ENCODE assay signal across 9 cellular contexts in genomic region chr7:106895246-106895864, GRCh38. TPM values are rescaled to one million over a fixed set of nuclear protein-coding genes. Genes with fewer than 3 reads are reported as not detected.
DNase-seq lines count a peak whose midpoint lies in the region; ATAC-seq and TF ChIP-seq lines count a peak whose summit lies in the region.
"Had no signal": no experiment of that assay in that cellular context is flagged by ENCODE, and none has a peak within 500 bp of the region (broad histone marks: within the 10 kb centered on the region; RNA-seq: fewer than 3 reads in every experiment).

No MANE protein-coding gene starts in this region.

- intact Hi-C loops in activated CD8-positive, alpha-beta T cell treated with anti-CD3 and anti-CD28 coated beads for 36 hours (cut with micrococcal nuclease), result loop anchor here (10.0 kb wide), 1 partner anchor 59 kb away; no protein-coding TSS in a partner anchor
- intact Hi-C loops in psoas muscle (cut with DNase I), result no loop called here

- 79 to 83% (median 82%) methylated on average over 4 of the region's 4 CpGs for WGBS in psoas muscle, 3 donors

- H3K4me1 ChIP-seq in BLaER1 (peaks cover 30% of the 10 kb centered on the region), psoas muscle (no peaks in the 10 kb centered on the region)

- H3K4me3 Mint-ChIP-seq in activated CD8-positive, alpha-beta T cell treated with anti-CD3 and anti-CD28 coated beads for 36 hours, result no peak overlapping the region

- H3K27me3 ChIP-seq in BLaER1, result no peaks in the 10 kb centered on the region
- H3K27me3 ChIP-seq in psoas muscle (ENCODE audit: insufficient read depth in 3 of 3, low read length in 2 of 3), result no peaks in the 10 kb centered on the region

- H3K9me3 ChIP-seq in BLaER1 (peaks cover 31% of the 10 kb centered on the region), psoas muscle (peaks cover 6% of the 10 kb centered on the region)

- no peak overlapping the region for H3K9ac ChIP-seq in BLaER1

- H3K27me3 Mint-ChIP-seq in activated CD8-positive, alpha-beta T cell treated with anti-CD3 and anti-CD28 coated beads for 36 hours, result no peaks in the 10 kb centered on the region

- peak; percentile 89 for ATAC-seq in HG03103 (IDR thresholded peaks at IDR 0.05; ENCODE audit: low read depth, unreplicated experiment)
- ATAC-seq in activated CD8-positive, alpha-beta T cell treated with anti-CD3 and anti-CD28 coated beads for 36 hours, result peak; percentile 80
- ATAC-seq in SK-N-SH treated with all-trans-retinoic acid at 6 μM for 48 hours, result no peak
- ATAC-seq in psoas muscle, result no peak

- H3K36me3 ChIP-seq in BLaER1 (peaks cover 97% of the 10 kb centered on the region), psoas muscle (ENCODE audit: insufficient read depth in 1 of 2, low read depth in 1 of 2) (no peaks in the 10 kb centered on the region)

- peaks cover 94% of the 10 kb centered on the region for H4K20me1 ChIP-seq in BLaER1

- H3K4me3 ChIP-seq in BLaER1, result no peak overlapping the region
- H3K4me3 ChIP-seq in psoas muscle, result no peak overlapping the region

- POLR2A ChIA-PET in activated CD8-positive, alpha-beta T cell treated with anti-CD3 and anti-CD28 coated beads for 36 hours (lab: Charles Lee), result interaction anchor here (1.2 kb wide), 1 partner anchor 16 kb away, joined by 3 read pairs; no protein-coding TSS in a partner anchor

- H3K4me2 ChIP-seq in BLaER1, result peak overlapping the region; percentile 0; the same call in 1 of the 2 replicates

- peaks cover 66% of the 10 kb centered on the region for H3K36me3 Mint-ChIP-seq in activated CD8-positive, alpha-beta T cell treated with anti-CD3 and anti-CD28 coated beads for 36 hours (ENCODE audit: low read depth)

- no peak for TF ChIP-seq CTCF in activated CD8-positive, alpha-beta T cell treated with anti-CD3 and anti-CD28 coated beads for 36 hours (IDR thresholded peaks at IDR 0.05)
- TF ChIP-seq CTCF in psoas muscle (IDR thresholded peaks at IDR 0.05), result no peak

- peak overlapping the region; percentile 40 for H3K27ac Mint-ChIP-seq in activated CD8-positive, alpha-beta T cell treated with anti-CD3 and anti-CD28 coated beads for 36 hours

- DNase-seq in GM19238 (ENCODE audit: insufficient read length, low spot score) (peak; percentile 16), AG08396 (ENCODE audit: low spot score) (no peak), LoVo (ENCODE audit: low spot score) (no peak), psoas muscle (no peak)
- peak; percentile 41 for DNase-seq in activated CD8-positive, alpha-beta T cell treated with anti-CD3 and anti-CD28 coated beads for 36 hours

- peaks cover 47% of the 10 kb centered on the region for H3K4me1 Mint-ChIP-seq in activated CD8-positive, alpha-beta T cell treated with anti-CD3 and anti-CD28 coated beads for 36 hours (ENCODE audit: low read depth)

- H3K9me3 Mint-ChIP-seq in activated CD8-positive, alpha-beta T cell treated with anti-CD3 and anti-CD28 coated beads for 36 hours, result peaks cover 14% of the 10 kb centered on the region

- CTCF ChIA-PET in activated CD8-positive, alpha-beta T cell treated with anti-CD3 and anti-CD28 coated beads for 36 hours (lab: Charles Lee), result interaction anchor here (0.8 to 1.3 kb wide), 2 partner anchors 9 to 48 kb away, joined by 3 read pairs; no protein-coding TSS in a partner anchor

- H3K27ac ChIP-seq in BLaER1 (0 out of 2 replicates have a peak overlapping the region, but pooled peaks have one; percentile 0), psoas muscle (no peak overlapping the region)
- H3K27ac ChIP-seq: VCaP had no signal

TF ChIP-seq in SK-N-SH treated with all-trans-retinoic acid at 6 μM for 48 hours, 23 proteins besides CTCF, POLR2A, EP300 and RAD21:
- TF ChIP-seq ZNF565 (CRISPR knock-in tag; conservative IDR thresholded peaks at IDR 0.05; ENCODE audit: low read depth) (no peak), ZFP3 (CRISPR knock-in tag; IDR thresholded peaks at IDR 0.05) (no peak), GLIS3 (CRISPR knock-in tag; IDR thresholded peaks at IDR 0.05) (no peak), OSR1 (CRISPR knock-in tag; IDR thresholded peaks at IDR 0.05) (no peak), ZFP30 (CRISPR knock-in tag; IDR thresholded peaks at IDR 0.05) (no peak), TOX (CRISPR knock-in tag; IDR thresholded peaks at IDR 0.05; ENCODE audit: borderline replicate concordance) (no peak), ESRRG (CRISPR knock-in tag; IDR thresholded peaks at IDR 0.05) (no peak), ZNF8 (CRISPR knock-in tag; IDR thresholded peaks at IDR 0.05) (no peak), POU6F1 (CRISPR knock-in tag; IDR thresholded peaks at IDR 0.05; ENCODE audit: borderline replicate concordance, low read depth) (no peak)
TF ChIP-seq in SK-N-SH treated with all-trans-retinoic acid at 6 μM for 48 hours: peak in this region for 0.

RNA-seq across cellular contexts. Expression of gene PIK3CG, which starts 30.3 kb away (rescaled TPM):
- total RNA-seq in activated CD8-positive, alpha-beta T cell treated with anti-CD3 and anti-CD28 coated beads for 36 hours, result 10 to 100 TPM; 26.8 to 27.0 TPM
- 1 to 10 TPM in 3 of 4 donors, under 1 TPM in 1; 0.74 to 1.6 (median 1.2) TPM for total RNA-seq in psoas muscle
- under 1 TPM; 0.13 to 0.18 (median 0.16) TPM for polyA plus RNA-seq in psoas muscle

Comparison
In these comparisons a context has a peak if more than half of its experiments do, and no peak if none do; other contexts are left out.
1. DNase-seq: peak in GM19238 (single experiment) and activated CD8-positive, alpha-beta T cell treated with anti-CD3 and anti-CD28 coated beads for 36 hours (single experiment); none in AG08396 (single experiment), LoVo (single experiment) and psoas muscle (0 of 2).
2. ATAC-seq: peak in HG03103 (single experiment) and activated CD8-positive, alpha-beta T cell treated with anti-CD3 and anti-CD28 coated beads for 36 hours (single experiment); none in SK-N-SH treated with all-trans-retinoic acid at 6 μM for 48 hours (single experiment) and psoas muscle (0 of 4).
3. RNA of gene PIK3CG, which starts 30.3 kb away (total RNA-seq): 26.8 to 27.0 TPM in activated CD8-positive, alpha-beta T cell treated with anti-CD3 and anti-CD28 coated beads for 36 hours; 0.74 to 1.6 TPM in psoas muscle; every median in the first group is over 10 times any median in the second.